In genomic region chr6:75230484-75231325, GRCh38 we compare ENCODE assay signal across 8 cellular contexts. TPM values are rescaled to one million over a fixed set of nuclear protein-coding genes. Genes with fewer than 3 reads are reported as not detected.
DNase-seq lines count a peak whose midpoint lies in the region; ATAC-seq, FAIRE-seq and TF ChIP-seq lines count a peak whose summit lies in the region.

No MANE protein-coding gene starts in this region.

- no peak overlapping the region for H3K27ac Mint-ChIP-seq in stimulated activated naive B cell treated with anti-CD40 and anti-IgM and Interleukin-4, amounts not matched to agents 10 μg/mL and 1 μg/mL and 100 μg/mL, for 72 hours

- no peaks in the 10 kb centered on the region for H3K4me1 Mint-ChIP-seq in stimulated activated naive B cell treated with anti-CD40 and anti-IgM and Interleukin-4, amounts not matched to agents 10 μg/mL and 1 μg/mL and 100 μg/mL, for 72 hours

- no peak for FAIRE-seq in kidney (lab: Jason Lieb, UNC)

- no peaks in the 10 kb centered on the region for H3K9me3 Mint-ChIP-seq in stimulated activated naive B cell treated with anti-CD40 and anti-IgM and Interleukin-4, amounts not matched to agents 10 μg/mL and 1 μg/mL and 100 μg/mL, for 72 hours

- DNase-seq in DMS53 treated with DMSO at 0.1 percent for 48 hours (lab: John Stamatoyannopoulos, UW; ENCODE audit: unreplicated experiment) (peak; percentile 47), LHCN-M2 (ENCODE audit: low read depth) (peak; percentile 54), astrocyte of the hippocampus (ENCODE audit: low read depth, low spot score) (peak; percentile 70), kidney (no peak), HK-2 (ENCODE audit: unreplicated experiment) (no peak)
- DNase-seq in stimulated activated naive B cell treated with anti-CD40 and anti-IgM and Interleukin-4, amounts not matched to agents 10 μg/mL and 1 μg/mL and 100 μg/mL, for 72 hours: no peak
- no peak for DNase-seq in stimulated activated naive CD4-positive, alpha-beta T cell (lab: John Stamatoyannopoulos, UW)

- H3K9ac ChIP-seq in kidney (ENCODE audit: low read length in 2 of 2): peak overlapping the region in 1 of 2 donors; percentile 20

- H3K36me3 Mint-ChIP-seq in stimulated activated naive B cell treated with anti-CD40 and anti-IgM and Interleukin-4, amounts not matched to agents 10 μg/mL and 1 μg/mL and 100 μg/mL, for 72 hours: no peaks in the 10 kb centered on the region

- no peaks in the 10 kb centered on the region for H3K9me3 ChIP-seq in kidney (ENCODE audit: control insufficient read depth in 1 of 2, low read length in 2 of 2)

- no peak overlapping the region for H3K4me3 Mint-ChIP-seq in stimulated activated naive B cell treated with anti-CD40 and anti-IgM and Interleukin-4, amounts not matched to agents 10 μg/mL and 1 μg/mL and 100 μg/mL, for 72 hours

- H3K4me3 ChIP-seq in kidney (ENCODE audit: low read length in 2 of 2): peak overlapping the region; percentile 22 to 49

- no peaks in the 10 kb centered on the region for H3K36me3 ChIP-seq in kidney (ENCODE audit: control insufficient read depth in 1 of 2, insufficient read depth in 2 of 2, low read length in 2 of 2)

- TF ChIP-seq CTCF in kidney (IDR thresholded peaks at IDR 0.05; ENCODE audit: borderline replicate concordance, extremely low read depth, insufficient read depth): peak; percentile 60

- ATAC-seq in stimulated activated naive B cell treated with anti-CD40 and anti-IgM and Interleukin-4, amounts not matched to agents 10 μg/mL and 1 μg/mL and 100 μg/mL, for 72 hours (replicated peaks): no peak
- ATAC-seq in GM18519 (IDR thresholded peaks at IDR 0.05; ENCODE audit: low FRiP score, unreplicated experiment): no peak

- peaks cover 0 to 5% of the 10 kb centered on the region in 2 donors for H3K4me1 ChIP-seq in kidney (ENCODE audit: control insufficient read depth in 1 of 2, insufficient read depth in 1 of 2, low read depth in 1 of 2, low read length in 2 of 2)

- intact Hi-C loops in kidney (cut with DNase I): no loop called here

- no peak overlapping the region for H3K27ac ChIP-seq in kidney (ENCODE audit: low read depth in 2 of 2, low read length in 2 of 2)

- H3K27me3 Mint-ChIP-seq in stimulated activated naive B cell treated with anti-CD40 and anti-IgM and Interleukin-4, amounts not matched to agents 10 μg/mL and 1 μg/mL and 100 μg/mL, for 72 hours: peaks cover 8 to 9% of the 10 kb centered on the region in 2 donors

RNA-seq across cellular contexts. Expression of gene COX7A2, which starts 12.9 kb away (rescaled TPM):
- 505 and 1,196 TPM in 2 replicates for total RNA-seq in LHCN-M2 (2014; rRNA removed)
- 729 TPM for polyA plus RNA-seq in LHCN-M2 (2012)
- total RNA-seq in kidney: 315 TPM
- 812 TPM for polyA plus RNA-seq in kidney (ENCODE audit: insufficient read depth, low read depth, low replicate concordance)

RNA-seq across cellular contexts. Expression of gene COL12A1, which starts 24.9 kb away (rescaled TPM):
- total RNA-seq in LHCN-M2 (2014; rRNA removed) (29.0 and 31.5 TPM in 2 replicates), kidney (28.3 TPM)
- 23.4 TPM for polyA plus RNA-seq in LHCN-M2 (2012)
- 12.3 TPM for polyA plus RNA-seq in kidney (ENCODE audit: insufficient read depth, low read depth, low replicate concordance)

RNA-seq across cellular contexts. Expression of gene TMEM30A, which starts 53.9 kb away (rescaled TPM):
- 107 and 111 TPM in 2 replicates for total RNA-seq in LHCN-M2 (2014; rRNA removed)
- 31.8 TPM for polyA plus RNA-seq in LHCN-M2 (2012)
- total RNA-seq in kidney: 101 TPM
- 51.0 TPM for polyA plus RNA-seq in kidney (ENCODE audit: insufficient read depth, low read depth, low replicate concordance)

Comparison
In these comparisons a context has a peak if more than half of its experiments do, and no peak if none do; other contexts are left out.
1. DNase-seq: peak in DMS53 treated with DMSO at 0.1 percent for 48 hours (single experiment), LHCN-M2 (single experiment) and astrocyte of the hippocampus (single experiment); none in kidney (single experiment), HK-2 (single experiment), stimulated activated naive B cell treated with anti-CD40 and anti-IgM and Interleukin-4, amounts not matched to agents 10 μg/mL and 1 μg/mL and 100 μg/mL, for 72 hours (single experiment) and stimulated activated naive CD4-positive, alpha-beta T cell (0 of 6).